In genomic region chr13:20924758-20925394, GRCh38 we compare ENCODE assay signal across 8 cellular contexts.
DNase-seq lines count a peak whose midpoint lies in the region; ATAC-seq and TF ChIP-seq lines count a peak whose summit lies in the region.

No MANE protein-coding gene starts in this region.

- peak; percentile 83 for TF ChIP-seq CTCF in astrocyte of the cerebellum (IDR thresholded peaks at IDR 0.05; ENCODE audit: low read depth, low read length, missing control alignments)

- ATAC-seq in GM19328 (IDR thresholded peaks at IDR 0.05; ENCODE audit: unreplicated experiment) (no peak), HG02981 (IDR thresholded peaks at IDR 0.05; ENCODE audit: unreplicated experiment) (no peak)

- in situ Hi-C loops in astrocyte of the cerebellum (cut with HindIII; ENCODE audit: low sequenced_read_pairs) = no loop called here

- DNase-seq in GM04504 (ENCODE audit: low read depth) (peak; percentile 44), NCI-H1930 (lab: John Stamatoyannopoulos, UW) (peak; percentile 41 to 81), T1000 (lab: John Stamatoyannopoulos, UW) (peak; percentile 33), astrocyte of the cerebellum (ENCODE audit: low read depth) (peak; percentile 90), iPS DF 4.7 (ENCODE audit: extremely low read depth, low spot score) (peak; percentile 78), smooth muscle cell of the brain vasculature (ENCODE audit: low read depth, low spot score) (peak; percentile 76)

- no peak overlapping the region for H3K4me3 ChIP-seq in astrocyte of the cerebellum (ENCODE audit: low read depth, low read length)

Comparison
In these comparisons a context has a peak if more than half of its experiments do, and no peak if none do; other contexts are left out.
1. DNase-seq: peak in every context shown above with its lines; median percentile 90 in astrocyte of the cerebellum; 78 in iPS DF 4.7; 76 in smooth muscle cell of the brain vasculature; 61 in NCI-H1930; 44 in GM04504; 33 in T1000.